In the genomic region with DNA sequence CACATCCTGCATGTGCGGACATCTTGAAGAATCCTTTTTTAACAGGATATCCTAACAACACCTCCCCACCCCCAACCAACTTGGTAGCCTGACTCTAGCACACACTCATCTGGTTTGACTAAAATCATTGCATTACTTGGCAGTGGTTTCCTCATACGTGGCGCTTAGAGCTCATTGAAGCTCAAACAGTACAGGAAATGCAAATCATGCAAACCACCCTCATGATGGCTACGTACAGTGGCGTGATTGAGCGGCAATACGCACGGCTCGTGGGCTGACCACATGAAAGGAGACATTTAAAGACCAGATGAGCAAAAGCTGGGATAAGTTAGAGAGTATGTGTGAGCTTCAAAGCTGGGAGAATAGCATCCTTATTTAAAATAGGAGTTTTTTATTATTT, we compare ENCODE assay signal across 8 cellular contexts.
DNase-seq lines count a peak whose midpoint lies in the region; ATAC-seq, FAIRE-seq and TF ChIP-seq lines count a peak whose summit lies in the region.

No MANE protein-coding gene starts in this region.

- POLR2A ChIA-PET in T-cell (lab: Charles Lee) = interaction anchor here (0.6 to 1.0 kb wide), 3 partner anchors 39 to 1306 kb away, joined by 3 to 4 read pairs (median 3); a partner anchor contains a TSS

- H3K9me3 Mint-ChIP-seq in T-cell = no peaks in the 10 kb centered on the region

- CTCF ChIA-PET in T-cell (lab: Charles Lee) = interaction anchor here in 1 of 2 donors (0.6 to 1.1 kb wide), 5 partner anchors 26 to 542 kb away, joined by 3 read pairs; no protein-coding TSS in a partner anchor

- no peaks in the 10 kb centered on the region for H3K27me3 Mint-ChIP-seq in T-cell

- FAIRE-seq in GM12892 (lab: Jason Lieb, UNC) = peak; percentile 83

- H3K4me3 Mint-ChIP-seq in T-cell = peak overlapping the region; percentile 60 to 76 (median 68)

- TF ChIP-seq POLR2A in GM12892 (IDR thresholded peaks at IDR 0.05; ENCODE audit: low read depth, low read length) = no peak

- ATAC-seq in HG02642 (IDR thresholded peaks at IDR 0.05; ENCODE audit: poor library complexity, unreplicated experiment) = peak; percentile 97
- peak; percentile 96 to 100 (median 99) for ATAC-seq in T-cell (replicated peaks in 1 of 4)

- peaks cover 17 to 33% (median 22%) of the 10 kb centered on the region in 3 donors for H3K4me1 Mint-ChIP-seq in T-cell

- H3K27ac Mint-ChIP-seq in T-cell = peak overlapping the region; percentile 45 to 72

- H3K36me3 Mint-ChIP-seq in T-cell = peaks cover 3% of the 10 kb centered on the region

- DNase-seq in GM12892 (ENCODE audit: insufficient read length) (no peak), T-cell (peak; percentile 22 to 80 (median 70)), amniotic epithelial cell (ENCODE audit: low read depth) (peak; percentile 78), NCI-H2227 (lab: John Stamatoyannopoulos, UW; ENCODE audit: unreplicated experiment) (no peak), D341Med (ENCODE audit: low spot score) (no peak), NCI-H1105 treated with DMSO at 0.1 percent for 48 hours (lab: John Stamatoyannopoulos, UW) (no peak)
- DNase-seq in stimulated activated CD4-positive, alpha-beta T cell treated with anti-CD3 and anti-CD28 coated beads, TNF-alpha, amount 100 ng/mL, for 48 hours (ENCODE audit: low read depth in 3 of 3) = peak; percentile 54 to 72 (median 68)

Comparison
In these comparisons a context has a peak if more than half of its experiments do, and no peak if none do; other contexts are left out.
1. DNase-seq: peak in T-cell (34 of 34), amniotic epithelial cell (single experiment) and stimulated activated CD4-positive, alpha-beta T cell treated with anti-CD3 and anti-CD28 coated beads, TNF-alpha, amount 100 ng/mL, for 48 hours (3 of 3); none in GM12892 (single experiment), NCI-H2227 (single experiment), D341Med (single experiment) and NCI-H1105 treated with DMSO at 0.1 percent for 48 hours (single experiment).